ENCODE assay signal across 8 cellular contexts in the genomic region with DNA sequence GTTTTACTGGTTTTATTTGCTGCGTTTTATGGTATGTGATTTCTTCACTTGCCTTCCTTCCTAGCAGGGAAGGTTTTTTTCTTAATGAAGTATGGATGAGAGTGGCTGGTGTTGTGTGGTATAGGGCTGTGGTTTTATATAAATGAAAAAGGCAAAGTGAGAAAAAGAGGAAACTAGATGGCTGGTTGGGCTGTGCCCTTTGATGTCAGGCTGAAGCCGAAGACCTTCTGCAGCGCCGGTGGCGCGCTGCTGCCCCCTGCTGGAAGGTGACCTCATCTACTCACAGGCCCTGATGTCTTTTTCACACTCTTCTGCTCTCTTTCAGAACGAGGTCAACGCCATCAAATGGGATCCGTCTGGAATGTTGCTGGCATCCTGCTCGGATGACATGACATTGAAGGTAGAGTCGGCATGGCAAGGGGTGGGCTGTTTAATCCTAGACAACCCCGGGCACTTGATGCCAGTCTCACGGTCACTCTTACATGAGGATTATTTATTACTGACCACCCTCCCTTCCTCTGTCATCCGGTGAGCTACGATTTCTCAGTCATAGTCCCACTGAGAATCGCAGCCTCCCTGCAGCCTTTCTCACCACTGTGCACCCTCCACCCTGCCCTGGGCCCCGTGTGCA. TPM values are rescaled to one million over a fixed set of nuclear protein-coding genes. Genes with fewer than 3 reads are reported as not detected.
A peak's percentile ranks its signal among the peaks of the same experiment; 100 is the strongest.
DNase-seq lines count a peak whose midpoint lies in the region; ATAC-seq and TF ChIP-seq lines count a peak whose summit lies in the region.

No MANE protein-coding gene starts in this region.

- no peak overlapping the region for H3K4me3 ChIP-seq in HAP-1
- no peak overlapping the region for H3K4me3 ChIP-seq in heart left ventricle

- ATAC-seq in heart left ventricle (peak in 3 of 4 donors; percentile 80 to 83 (median 83)), HG03457 (IDR thresholded peaks at IDR 0.05; ENCODE audit: unreplicated experiment) (no peak)

- TF ChIP-seq CTCF in heart left ventricle (IDR thresholded peaks at IDR 0.05), result peak; percentile 73 to 92 (median 78)

- no peaks in the 10 kb centered on the region for H3K9me3 ChIP-seq in HAP-1
- H3K9me3 ChIP-seq in heart left ventricle, result peaks cover 0 to 15% (median 0%) of the 10 kb centered on the region in 12 donors

- H3K4me1 ChIP-seq in HAP-1, result peaks cover 3% of the 10 kb centered on the region
- H3K4me1 ChIP-seq in heart left ventricle, result peaks cover 0 to 4% (median 0%) of the 10 kb centered on the region in 12 donors

- 31 to 35% (median 34%) methylated on average over 17 of the region's 17 CpGs for WGBS in heart left ventricle, 4 donors

- H3K36me3 ChIP-seq in HAP-1 (replicated peaks), result peaks cover 55% of the 10 kb centered on the region
- H3K36me3 ChIP-seq in heart left ventricle, result peaks cover 0 to 40% (median 17%) of the 10 kb centered on the region in 9 donors

- in situ Hi-C loops in HAP-1 (cut with MboI; ENCODE audit: low sequenced_read_pairs), result loop anchor here (10.0 to 25.0 kb wide), 3 partner anchors 372 to 894 kb away; no protein-coding TSS in a partner anchor

- DNase-seq in GF-D8 (lab: John Stamatoyannopoulos, UW), result peak; percentile 33
- DNase-seq in HAP-1 (ENCODE audit: low spot score in 2 of 2), result peak; percentile 72 to 88
- peak; percentile 78 for DNase-seq in NAMALWA (ENCODE audit: low spot score)
- DNase-seq in T follicular helper cell (ENCODE audit: low read depth), result peak; percentile 72
- peak; percentile 35 for DNase-seq in activated naive CD8-positive, alpha-beta T cell treated with anti-CD3 and anti-CD28 coated beads, Interleukin-2, amount 50 U/mL, for 16 hours (ENCODE audit: low read depth, low spot score)
- DNase-seq in heart left ventricle, result peak; percentile 60 to 84 (median 74)
- peak; percentile 58 for DNase-seq in putamen (ENCODE audit: low spot score)

- no peak for TF ChIP-seq POLR2A in heart left ventricle (IDR thresholded peaks at IDR 0.05)

- H3K27me3 ChIP-seq in HAP-1 (ENCODE audit: low read depth) (no peaks in the 10 kb centered on the region), heart left ventricle (no peaks in the 10 kb centered on the region)

- no peak overlapping the region for H3K27ac ChIP-seq in heart left ventricle

- intact Hi-C loops in heart left ventricle (cut with DNase I), result loop anchor here in 5 of 10 donors (2.0 to 10.0 kb wide), 11 partner anchors 244 to 962 kb away; a partner anchor contains a TSS

RNA-seq across cellular contexts. Expression of a gene that starts 56.6 kb away (rescaled TPM):
- total RNA-seq in heart left ventricle, result under 1 TPM in 2 of 9 donors, not detected in 7; 0.31 to 0.91 TPM
- under 1 TPM in 1 of 2 donors, not detected in 1; 0.11 TPM for polyA plus RNA-seq in heart left ventricle
